ENCODE assay signal across 1 cellular context in the genomic region with DNA sequence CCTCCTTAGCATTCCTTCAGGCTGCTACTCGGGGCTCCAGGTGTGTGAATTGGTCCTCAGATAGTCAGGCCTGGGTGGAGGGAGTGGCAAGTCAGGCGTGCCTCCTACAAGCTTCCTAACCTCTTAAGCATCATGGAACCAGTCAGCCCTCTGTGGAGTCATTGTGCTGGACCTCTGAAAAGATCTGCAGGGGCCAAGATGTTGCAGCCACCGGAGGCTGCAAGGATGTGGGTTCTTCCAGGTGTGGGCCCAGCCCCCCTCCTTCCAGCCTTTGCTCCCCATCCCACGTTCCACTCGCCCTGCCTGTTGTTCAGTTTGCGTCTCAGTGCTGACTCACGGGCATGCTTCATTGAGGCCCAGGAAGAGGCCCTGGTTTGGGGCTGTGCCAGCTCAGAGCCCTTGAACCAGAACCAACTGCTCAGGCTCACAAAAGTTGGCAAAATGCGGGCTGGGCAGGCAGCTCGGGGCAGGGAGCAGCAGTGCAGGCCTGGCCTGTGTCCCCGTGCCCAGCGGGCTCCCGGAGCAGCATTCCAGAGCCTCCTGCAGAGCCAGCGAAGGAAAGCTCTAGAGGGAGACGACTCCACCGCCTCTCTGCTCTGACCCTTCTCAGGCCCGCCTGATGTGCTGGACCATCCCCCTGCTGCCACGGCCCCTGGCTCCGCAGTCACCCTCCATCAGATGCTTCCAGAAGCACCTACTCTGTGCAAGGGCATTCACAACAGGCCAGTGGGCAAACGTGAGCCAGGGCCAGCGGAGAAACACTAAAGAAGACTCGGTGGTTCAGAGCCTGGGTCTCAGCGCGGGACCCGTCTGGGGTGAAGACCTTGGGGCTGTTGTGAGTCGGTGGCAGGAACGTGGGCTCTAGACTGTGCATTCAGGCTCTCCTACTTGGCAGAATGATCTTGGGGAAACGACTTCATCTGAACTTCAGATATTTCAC.
TF ChIP-seq lines count a peak whose summit lies in the region.

No MANE protein-coding gene starts in this region.

TF ChIP-seq in HEK293, 187 proteins besides CTCF, POLR2A, EP300 and RAD21 (continued from another document and continues in another):
- TF ChIP-seq, protein P1, sequence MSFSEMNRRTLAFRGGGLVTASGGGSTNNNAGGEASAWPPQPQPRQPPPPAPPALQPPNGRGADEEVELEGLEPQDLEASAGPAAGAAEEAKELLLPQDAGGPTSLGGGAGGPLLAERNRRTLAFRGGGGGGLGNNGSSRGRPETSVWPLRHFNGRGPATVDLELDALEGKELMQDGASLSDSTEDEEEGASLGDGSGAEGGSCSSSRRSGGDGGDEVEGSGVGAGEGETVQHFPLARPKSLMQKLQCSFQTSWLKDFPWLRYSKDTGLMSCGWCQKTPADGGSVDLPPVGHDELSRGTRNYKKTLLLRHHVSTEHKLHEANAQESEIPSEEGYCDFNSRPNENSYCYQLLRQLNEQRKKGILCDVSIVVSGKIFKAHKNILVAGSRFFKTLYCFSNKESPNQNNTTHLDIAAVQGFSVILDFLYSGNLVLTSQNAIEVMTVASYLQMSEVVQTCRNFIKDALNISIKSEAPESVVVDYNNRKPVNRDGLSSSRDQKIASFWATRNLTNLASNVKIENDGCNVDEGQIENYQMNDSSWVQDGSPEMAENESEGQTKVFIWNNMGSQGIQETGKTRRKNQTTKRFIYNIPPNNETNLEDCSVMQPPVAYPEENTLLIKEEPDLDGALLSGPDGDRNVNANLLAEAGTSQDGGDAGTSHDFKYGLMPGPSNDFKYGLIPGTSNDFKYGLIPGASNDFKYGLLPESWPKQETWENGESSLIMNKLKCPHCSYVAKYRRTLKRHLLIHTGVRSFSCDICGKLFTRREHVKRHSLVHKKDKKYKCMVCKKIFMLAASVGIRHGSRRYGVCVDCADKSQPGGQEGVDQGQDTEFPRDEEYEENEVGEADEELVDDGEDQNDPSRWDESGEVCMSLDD (tag by site-specific recombination; IDR thresholded peaks at IDR 0.05): no peak
- TF ChIP-seq ZNF211 (tag by site-specific recombination; IDR thresholded peaks at IDR 0.05; ENCODE audit: low read depth): no peak
- peak; percentile 94 for TF ChIP-seq ZBTB17 (tag by site-specific recombination; IDR thresholded peaks at IDR 0.05)
- no peak for TF ChIP-seq ZNF701 (tag by site-specific recombination; IDR thresholded peaks at IDR 0.05)
- TF ChIP-seq ZFHX2 (tag by site-specific recombination; conservative IDR thresholded peaks at IDR 0.05): peak; percentile 66; the same call in 1 of the 2 replicates
- no peak for TF ChIP-seq ZBTB1 (tag by site-specific recombination; IDR thresholded peaks at IDR 0.05)
- TF ChIP-seq SCRT1 (tag by site-specific recombination; IDR thresholded peaks at IDR 0.05; ENCODE audit: borderline replicate concordance): no peak
- TF ChIP-seq ZNF394 (tag by site-specific recombination; IDR thresholded peaks at IDR 0.05; ENCODE audit: borderline replicate concordance): no peak
- no peak for TF ChIP-seq BCL11A (tag by site-specific recombination; IDR thresholded peaks at IDR 0.05; ENCODE audit: low read depth)
- TF ChIP-seq ZEB2 (tag by site-specific recombination; IDR thresholded peaks at IDR 0.05): no peak
- TF ChIP-seq, protein P2, sequence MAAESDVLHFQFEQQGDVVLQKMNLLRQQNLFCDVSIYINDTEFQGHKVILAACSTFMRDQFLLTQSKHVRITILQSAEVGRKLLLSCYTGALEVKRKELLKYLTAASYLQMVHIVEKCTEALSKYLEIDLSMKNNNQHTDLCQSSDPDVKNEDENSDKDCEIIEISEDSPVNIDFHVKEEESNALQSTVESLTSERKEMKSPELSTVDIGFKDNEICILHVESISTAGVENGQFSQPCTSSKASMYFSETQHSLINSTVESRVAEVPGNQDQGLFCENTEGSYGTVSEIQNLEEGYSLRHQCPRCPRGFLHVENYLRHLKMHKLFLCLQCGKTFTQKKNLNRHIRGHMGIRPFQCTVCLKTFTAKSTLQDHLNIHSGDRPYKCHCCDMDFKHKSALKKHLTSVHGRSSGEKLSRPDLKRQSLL (tag by site-specific recombination; IDR thresholded peaks at IDR 0.05): no peak
- no peak for TF ChIP-seq ZNF596 (tag by site-specific recombination; IDR thresholded peaks at IDR 0.05)
- TF ChIP-seq, protein P3, sequence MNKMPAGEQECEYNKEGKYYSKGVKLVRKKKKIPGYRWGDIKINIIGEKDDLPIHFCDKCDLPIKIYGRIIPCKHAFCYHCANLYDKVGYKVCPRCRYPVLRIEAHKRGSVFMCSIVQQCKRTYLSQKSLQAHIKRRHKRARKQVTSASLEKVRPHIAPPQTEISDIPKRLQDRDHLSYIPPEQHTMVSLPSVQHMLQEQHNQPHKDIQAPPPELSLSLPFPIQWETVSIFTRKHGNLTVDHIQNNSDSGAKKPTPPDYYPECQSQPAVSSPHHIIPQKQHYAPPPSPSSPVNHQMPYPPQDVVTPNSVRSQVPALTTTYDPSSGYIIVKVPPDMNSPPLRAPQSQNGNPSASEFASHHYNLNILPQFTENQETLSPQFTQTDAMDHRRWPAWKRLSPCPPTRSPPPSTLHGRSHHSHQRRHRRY (tag by site-specific recombination; IDR thresholded peaks at IDR 0.05): no peak
- no peak for TF ChIP-seq ZIC2 (tag by site-specific recombination; IDR thresholded peaks at IDR 0.05)
- TF ChIP-seq, protein P4, sequence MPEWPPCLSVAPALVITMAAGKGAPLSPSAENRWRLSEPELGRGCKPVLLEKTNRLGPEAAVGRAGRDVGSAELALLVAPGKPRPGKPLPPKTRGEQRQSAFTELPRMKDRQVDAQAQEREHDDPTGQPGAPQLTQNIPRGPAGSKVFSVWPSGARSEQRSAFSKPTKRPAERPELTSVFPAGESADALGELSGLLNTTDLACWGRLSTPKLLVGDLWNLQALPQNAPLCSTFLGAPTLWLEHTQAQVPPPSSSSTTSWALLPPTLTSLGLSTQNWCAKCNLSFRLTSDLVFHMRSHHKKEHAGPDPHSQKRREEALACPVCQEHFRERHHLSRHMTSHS (tag by site-specific recombination; IDR thresholded peaks at IDR 0.05): no peak
- TF ChIP-seq ZNF214 (tag by site-specific recombination; IDR thresholded peaks at IDR 0.05; ENCODE audit: borderline replicate concordance): no peak
- 0 out of 2 replicates have a peak, but pooled peaks have one; percentile 16 for TF ChIP-seq SCRT2 (tag by site-specific recombination; IDR thresholded peaks at IDR 0.05)
- no peak for TF ChIP-seq ZFP69B (tag by site-specific recombination; IDR thresholded peaks at IDR 0.05)
- TF ChIP-seq MEIS1 (CRISPR knock-in tag; IDR thresholded peaks at IDR 0.05; ENCODE audit: borderline replicate concordance): no peak
- TF ChIP-seq ZNF175 (tag by site-specific recombination; IDR thresholded peaks at IDR 0.05): no peak
- TF ChIP-seq ZNF677 (tag by site-specific recombination; IDR thresholded peaks at IDR 0.05): no peak
- TF ChIP-seq ZNF169 (tag by site-specific recombination; IDR thresholded peaks at IDR 0.05): no peak
- no peak for TF ChIP-seq HOXA7 (CRISPR knock-in tag; IDR thresholded peaks at IDR 0.05; ENCODE audit: borderline replicate concordance)
- no peak for TF ChIP-seq ZNF521 (tag by site-specific recombination; IDR thresholded peaks at IDR 0.05)
- TF ChIP-seq ZNF654 (tag by site-specific recombination; IDR thresholded peaks at IDR 0.05; ENCODE audit: low read depth): no peak
- TF ChIP-seq, protein P5, sequence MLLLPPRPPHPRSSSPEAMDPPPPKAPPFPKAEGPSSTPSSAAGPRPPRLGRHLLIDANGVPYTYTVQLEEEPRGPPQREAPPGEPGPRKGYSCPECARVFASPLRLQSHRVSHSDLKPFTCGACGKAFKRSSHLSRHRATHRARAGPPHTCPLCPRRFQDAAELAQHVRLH (tag by site-specific recombination; IDR thresholded peaks at IDR 0.05): no peak
- no peak for TF ChIP-seq KLF8 (tag by site-specific recombination; IDR thresholded peaks at IDR 0.05)
- no peak for TF ChIP-seq ZNF132 (tag by site-specific recombination; IDR thresholded peaks at IDR 0.05; ENCODE audit: borderline replicate concordance)
- no peak for TF ChIP-seq ZNF157 (tag by site-specific recombination; IDR thresholded peaks at IDR 0.05)
- TF ChIP-seq, protein P6, sequence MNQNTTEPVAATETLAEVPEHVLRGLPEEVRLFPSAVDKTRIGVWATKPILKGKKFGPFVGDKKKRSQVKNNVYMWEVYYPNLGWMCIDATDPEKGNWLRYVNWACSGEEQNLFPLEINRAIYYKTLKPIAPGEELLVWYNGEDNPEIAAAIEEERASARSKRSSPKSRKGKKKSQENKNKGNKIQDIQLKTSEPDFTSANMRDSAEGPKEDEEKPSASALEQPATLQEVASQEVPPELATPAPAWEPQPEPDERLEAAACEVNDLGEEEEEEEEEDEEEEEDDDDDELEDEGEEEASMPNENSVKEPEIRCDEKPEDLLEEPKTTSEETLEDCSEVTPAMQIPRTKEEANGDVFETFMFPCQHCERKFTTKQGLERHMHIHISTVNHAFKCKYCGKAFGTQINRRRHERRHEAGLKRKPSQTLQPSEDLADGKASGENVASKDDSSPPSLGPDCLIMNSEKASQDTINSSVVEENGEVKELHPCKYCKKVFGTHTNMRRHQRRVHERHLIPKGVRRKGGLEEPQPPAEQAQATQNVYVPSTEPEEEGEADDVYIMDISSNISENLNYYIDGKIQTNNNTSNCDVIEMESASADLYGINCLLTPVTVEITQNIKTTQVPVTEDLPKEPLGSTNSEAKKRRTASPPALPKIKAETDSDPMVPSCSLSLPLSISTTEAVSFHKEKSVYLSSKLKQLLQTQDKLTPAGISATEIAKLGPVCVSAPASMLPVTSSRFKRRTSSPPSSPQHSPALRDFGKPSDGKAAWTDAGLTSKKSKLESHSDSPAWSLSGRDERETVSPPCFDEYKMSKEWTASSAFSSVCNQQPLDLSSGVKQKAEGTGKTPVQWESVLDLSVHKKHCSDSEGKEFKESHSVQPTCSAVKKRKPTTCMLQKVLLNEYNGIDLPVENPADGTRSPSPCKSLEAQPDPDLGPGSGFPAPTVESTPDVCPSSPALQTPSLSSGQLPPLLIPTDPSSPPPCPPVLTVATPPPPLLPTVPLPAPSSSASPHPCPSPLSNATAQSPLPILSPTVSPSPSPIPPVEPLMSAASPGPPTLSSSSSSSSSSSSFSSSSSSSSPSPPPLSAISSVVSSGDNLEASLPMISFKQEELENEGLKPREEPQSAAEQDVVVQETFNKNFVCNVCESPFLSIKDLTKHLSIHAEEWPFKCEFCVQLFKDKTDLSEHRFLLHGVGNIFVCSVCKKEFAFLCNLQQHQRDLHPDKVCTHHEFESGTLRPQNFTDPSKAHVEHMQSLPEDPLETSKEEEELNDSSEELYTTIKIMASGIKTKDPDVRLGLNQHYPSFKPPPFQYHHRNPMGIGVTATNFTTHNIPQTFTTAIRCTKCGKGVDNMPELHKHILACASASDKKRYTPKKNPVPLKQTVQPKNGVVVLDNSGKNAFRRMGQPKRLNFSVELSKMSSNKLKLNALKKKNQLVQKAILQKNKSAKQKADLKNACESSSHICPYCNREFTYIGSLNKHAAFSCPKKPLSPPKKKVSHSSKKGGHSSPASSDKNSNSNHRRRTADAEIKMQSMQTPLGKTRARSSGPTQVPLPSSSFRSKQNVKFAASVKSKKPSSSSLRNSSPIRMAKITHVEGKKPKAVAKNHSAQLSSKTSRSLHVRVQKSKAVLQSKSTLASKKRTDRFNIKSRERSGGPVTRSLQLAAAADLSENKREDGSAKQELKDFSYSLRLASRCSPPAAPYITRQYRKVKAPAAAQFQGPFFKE (tag by site-specific recombination; IDR thresholded peaks at IDR 0.05; ENCODE audit: borderline replicate concordance): no peak
- TF ChIP-seq, protein P7, sequence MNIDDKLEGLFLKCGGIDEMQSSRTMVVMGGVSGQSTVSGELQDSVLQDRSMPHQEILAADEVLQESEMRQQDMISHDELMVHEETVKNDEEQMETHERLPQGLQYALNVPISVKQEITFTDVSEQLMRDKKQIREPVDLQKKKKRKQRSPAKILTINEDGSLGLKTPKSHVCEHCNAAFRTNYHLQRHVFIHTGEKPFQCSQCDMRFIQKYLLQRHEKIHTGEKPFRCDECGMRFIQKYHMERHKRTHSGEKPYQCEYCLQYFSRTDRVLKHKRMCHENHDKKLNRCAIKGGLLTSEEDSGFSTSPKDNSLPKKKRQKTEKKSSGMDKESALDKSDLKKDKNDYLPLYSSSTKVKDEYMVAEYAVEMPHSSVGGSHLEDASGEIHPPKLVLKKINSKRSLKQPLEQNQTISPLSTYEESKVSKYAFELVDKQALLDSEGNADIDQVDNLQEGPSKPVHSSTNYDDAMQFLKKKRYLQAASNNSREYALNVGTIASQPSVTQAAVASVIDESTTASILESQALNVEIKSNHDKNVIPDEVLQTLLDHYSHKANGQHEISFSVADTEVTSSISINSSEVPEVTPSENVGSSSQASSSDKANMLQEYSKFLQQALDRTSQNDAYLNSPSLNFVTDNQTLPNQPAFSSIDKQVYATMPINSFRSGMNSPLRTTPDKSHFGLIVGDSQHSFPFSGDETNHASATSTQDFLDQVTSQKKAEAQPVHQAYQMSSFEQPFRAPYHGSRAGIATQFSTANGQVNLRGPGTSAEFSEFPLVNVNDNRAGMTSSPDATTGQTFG (tag by site-specific recombination; IDR thresholded peaks at IDR 0.05; ENCODE audit: borderline replicate concordance): no peak
- TF ChIP-seq, protein P8, sequence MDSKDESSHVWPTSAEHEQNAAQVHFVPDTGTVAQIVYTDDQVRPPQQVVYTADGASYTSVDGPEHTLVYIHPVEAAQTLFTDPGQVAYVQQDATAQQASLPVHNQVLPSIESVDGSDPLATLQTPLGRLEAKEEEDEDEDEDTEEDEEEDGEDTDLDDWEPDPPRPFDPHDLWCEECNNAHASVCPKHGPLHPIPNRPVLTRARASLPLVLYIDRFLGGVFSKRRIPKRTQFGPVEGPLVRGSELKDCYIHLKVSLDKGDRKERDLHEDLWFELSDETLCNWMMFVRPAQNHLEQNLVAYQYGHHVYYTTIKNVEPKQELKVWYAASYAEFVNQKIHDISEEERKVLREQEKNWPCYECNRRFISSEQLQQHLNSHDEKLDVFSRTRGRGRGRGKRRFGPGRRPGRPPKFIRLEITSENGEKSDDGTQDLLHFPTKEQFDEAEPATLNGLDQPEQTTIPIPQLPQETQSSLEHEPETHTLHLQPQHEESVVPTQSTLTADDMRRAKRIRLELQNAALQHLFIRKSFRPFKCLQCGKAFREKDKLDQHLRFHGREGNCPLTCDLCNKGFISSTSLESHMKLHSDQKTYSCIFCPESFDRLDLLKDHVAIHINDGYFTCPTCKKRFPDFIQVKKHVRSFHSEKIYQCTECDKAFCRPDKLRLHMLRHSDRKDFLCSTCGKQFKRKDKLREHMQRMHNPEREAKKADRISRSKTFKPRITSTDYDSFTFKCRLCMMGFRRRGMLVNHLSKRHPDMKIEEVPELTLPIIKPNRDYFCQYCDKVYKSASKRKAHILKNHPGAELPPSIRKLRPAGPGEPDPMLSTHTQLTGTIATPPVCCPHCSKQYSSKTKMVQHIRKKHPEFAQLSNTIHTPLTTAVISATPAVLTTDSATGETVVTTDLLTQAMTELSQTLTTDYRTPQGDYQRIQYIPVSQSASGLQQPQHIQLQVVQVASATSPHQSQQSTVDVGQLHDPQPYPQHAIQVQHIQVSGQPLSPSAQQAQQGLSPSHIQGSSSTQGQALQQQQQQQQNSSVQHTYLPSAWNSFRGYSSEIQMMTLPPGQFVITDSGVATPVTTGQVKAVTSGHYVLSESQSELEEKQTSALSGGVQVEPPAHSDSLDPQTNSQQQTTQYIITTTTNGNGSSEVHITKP (tag by site-specific recombination; IDR thresholded peaks at IDR 0.05): peak; percentile 55
- TF ChIP-seq ZNF138 (tag by site-specific recombination; IDR thresholded peaks at IDR 0.05; ENCODE audit: borderline replicate concordance): no peak
- TF ChIP-seq ZNF529 (tag by site-specific recombination; IDR thresholded peaks at IDR 0.05; ENCODE audit: insufficient replicate concordance): no peak
- TF ChIP-seq GFI1B (tag by site-specific recombination; IDR thresholded peaks at IDR 0.05): no peak
- no peak for TF ChIP-seq ZNF221 (tag by site-specific recombination; IDR thresholded peaks at IDR 0.05; ENCODE audit: borderline replicate concordance)
- no peak for TF ChIP-seq ZFP41 (tag by site-specific recombination; IDR thresholded peaks at IDR 0.05; ENCODE audit: borderline replicate concordance)
